8 cellular contexts compared by ENCODE assay signal in genomic region chr2:70123051-70123828, GRCh38. TPM values are rescaled to one million over a fixed set of nuclear protein-coding genes. Genes with fewer than 3 reads are reported as not detected.
DNase-seq lines count a peak whose midpoint lies in the region; ATAC-seq and TF ChIP-seq lines count a peak whose summit lies in the region.

No MANE protein-coding gene starts in this region.

- no peaks in the 10 kb centered on the region for H3K27me3 Mint-ChIP-seq in activated naive CD8-positive, alpha-beta T cell treated with anti-CD3 and anti-CD28 coated beads, Interleukin-2, amount 10 ng/mL, durations not matched to agents 7 days and 5 days

- DNase-seq in AG04449 (ENCODE audit: low read depth, low spot score) (no peak), HL-60 (ENCODE audit: low read depth in 1 of 2, low spot score in 1 of 2) (no peak), iPS DF 6.9 (ENCODE audit: low read depth, low spot score) (no peak)
- DNase-seq in activated naive CD8-positive, alpha-beta T cell treated with anti-CD3 and anti-CD28 coated beads, Interleukin-2, amount 10 ng/mL, durations not matched to agents 7 days and 5 days: peak; percentile 29
- DNase-seq in activated CD4-positive, CD25-positive, alpha-beta regulatory T cell (lab: John Stamatoyannopoulos, UW): no peak

- H3K27ac ChIP-seq in HL-60 (replicated peaks) (peak overlapping the region; percentile 99), iPS DF 6.9 (ENCODE audit: low read length) (peak overlapping the region; percentile 20), skeletal muscle tissue (ENCODE audit: low read depth, low read length) (peak overlapping the region; percentile 100)

- H3K4me1 ChIP-seq in iPS DF 6.9 (ENCODE audit: control insufficient read depth, insufficient read depth, low read length) (peaks cover 6% of the 10 kb centered on the region), skeletal muscle tissue (ENCODE audit: control insufficient read depth in 3 of 3, insufficient read depth in 3 of 3, low read length in 3 of 3) (peaks cover 40 to 46% (median 40%) of the 10 kb centered on the region in 3 donors)

- ATAC-seq in activated naive CD8-positive, alpha-beta T cell treated with anti-CD3 and anti-CD28 coated beads, Interleukin-2, amount 10 ng/mL, durations not matched to agents 7 days and 5 days (ENCODE audit: low read depth): no peak
- no peak for ATAC-seq in GM21723 (IDR thresholded peaks at IDR 0.05; ENCODE audit: unreplicated experiment)
- no peak for ATAC-seq in GM19463 (IDR thresholded peaks at IDR 0.05; ENCODE audit: unreplicated experiment)

- CTCF ChIA-PET in AG04449 (lab: Yijun Ruan, JAX): interaction anchor here (0.9 to 2.0 kb wide), 3 partner anchors 10 to 15 kb away, joined by 3 to 6 read pairs (median 5); no protein-coding TSS in a partner anchor

- H3K36me3 Mint-ChIP-seq in activated naive CD8-positive, alpha-beta T cell treated with anti-CD3 and anti-CD28 coated beads, Interleukin-2, amount 10 ng/mL, durations not matched to agents 7 days and 5 days: peaks cover 1% of the 10 kb centered on the region

- H3K36me3 ChIP-seq in iPS DF 6.9 (ENCODE audit: control insufficient read depth, insufficient read depth, low read length) (no peaks in the 10 kb centered on the region), skeletal muscle tissue (ENCODE audit: control insufficient read depth in 3 of 3, insufficient read depth in 3 of 3, low read length in 3 of 3) (no peaks in the 10 kb centered on the region)

- peaks cover 1% of the 10 kb centered on the region for H3K9me3 Mint-ChIP-seq in activated naive CD8-positive, alpha-beta T cell treated with anti-CD3 and anti-CD28 coated beads, Interleukin-2, amount 10 ng/mL, durations not matched to agents 7 days and 5 days

- no CpG with 5 or more reads among the region's 20 CpGs for WGBS in iPS DF 6.9 (ENCODE audit: insufficient coverage, insufficient read length)

- peak overlapping the region; percentile 94 for H3K27ac Mint-ChIP-seq in activated naive CD8-positive, alpha-beta T cell treated with anti-CD3 and anti-CD28 coated beads, Interleukin-2, amount 10 ng/mL, durations not matched to agents 7 days and 5 days

- TF ChIP-seq CTCF in AG04449 (IDR thresholded peaks at IDR 0.05; ENCODE audit: insufficient read depth, low read length, missing control alignments) (no peak), HL-60 (IDR thresholded peaks at IDR 0.05; ENCODE audit: insufficient read depth, low read length) (no peak)

- H3K9me3 ChIP-seq in iPS DF 6.9 (ENCODE audit: control insufficient read depth, insufficient read depth, low read length) (no peaks in the 10 kb centered on the region), skeletal muscle tissue (ENCODE audit: control insufficient read depth in 3 of 3, low read length in 3 of 3) (no peaks in the 10 kb centered on the region)

- H3K4me3 Mint-ChIP-seq in activated naive CD8-positive, alpha-beta T cell treated with anti-CD3 and anti-CD28 coated beads, Interleukin-2, amount 10 ng/mL, durations not matched to agents 7 days and 5 days: peak overlapping the region; percentile 85

- H3K4me3 ChIP-seq in AG04449 (ENCODE audit: low read depth, low read length): peak overlapping the region; percentile 54; the same call in 1 of the 2 replicates
- H3K4me3 ChIP-seq in HL-60 (replicated peaks; ENCODE audit: insufficient read depth, low read length): no peak overlapping the region
- peak overlapping the region; percentile 60; the same call in 1 of the 2 replicates for H3K4me3 ChIP-seq in iPS DF 6.9 (ENCODE audit: low read length)
- peak overlapping the region; percentile 59 to 87 (median 79) for H3K4me3 ChIP-seq in skeletal muscle tissue (ENCODE audit: low read length in 3 of 3)

- H3K9ac ChIP-seq in skeletal muscle tissue (ENCODE audit: low read depth in 1 of 3, low read length in 3 of 3): peak overlapping the region; percentile 98 to 100 (median 99)

- POLR2A ChIA-PET in AG04449 (lab: Yijun Ruan, JAX): interaction anchor here (0.7 to 2.2 kb wide), 7 partner anchors 13 to 209 kb away, joined by 3 to 11 read pairs (median 5); partner anchors contain the start of gene MXD1
- POLR2A ChIA-PET in activated naive CD8-positive, alpha-beta T cell treated with anti-CD3 and anti-CD28 coated beads, Interleukin-2, amount 10 ng/mL, durations not matched to agents 7 days and 5 days (lab: Charles Lee): interaction anchor here (0.9 to 7.4 kb wide), 8 partner anchors 8 to 33 kb away, joined by 3 to 216 read pairs (median 36); partner anchors contain the start of gene PCBP1

- H3K4me1 Mint-ChIP-seq in activated naive CD8-positive, alpha-beta T cell treated with anti-CD3 and anti-CD28 coated beads, Interleukin-2, amount 10 ng/mL, durations not matched to agents 7 days and 5 days: peaks cover 57% of the 10 kb centered on the region

- H3K27me3 ChIP-seq in HL-60 (ENCODE audit: insufficient read depth, poor library complexity, severe bottlenecking): no peaks in the 10 kb centered on the region
- no peaks in the 10 kb centered on the region for H3K27me3 ChIP-seq in iPS DF 6.9 (ENCODE audit: control insufficient read depth, insufficient read depth, low read length)
- no peaks in the 10 kb centered on the region for H3K27me3 ChIP-seq in skeletal muscle tissue (ENCODE audit: control insufficient read depth in 3 of 3, insufficient read depth in 3 of 3, low read length in 3 of 3)

RNA-seq across cellular contexts. Expression of gene PCBP1, which starts 36.0 kb away (rescaled TPM):
- 100 to 1,000 TPM; 459 to 467 TPM for total RNA-seq in activated naive CD8-positive, alpha-beta T cell treated with anti-CD3 and anti-CD28 coated beads, Interleukin-2, amount 10 ng/mL, durations not matched to agents 7 days and 5 days
- 45.4 TPM for total RNA-seq in skeletal muscle tissue

Comparison
In these comparisons a context has a peak if more than half of its experiments do, and no peak if none do; other contexts are left out.
1. H3K27ac ChIP-seq: peak in every context shown above with its lines; median percentile 100 in skeletal muscle tissue; 99 in HL-60; 20 in iPS DF 6.9.